In the genomic region with DNA sequence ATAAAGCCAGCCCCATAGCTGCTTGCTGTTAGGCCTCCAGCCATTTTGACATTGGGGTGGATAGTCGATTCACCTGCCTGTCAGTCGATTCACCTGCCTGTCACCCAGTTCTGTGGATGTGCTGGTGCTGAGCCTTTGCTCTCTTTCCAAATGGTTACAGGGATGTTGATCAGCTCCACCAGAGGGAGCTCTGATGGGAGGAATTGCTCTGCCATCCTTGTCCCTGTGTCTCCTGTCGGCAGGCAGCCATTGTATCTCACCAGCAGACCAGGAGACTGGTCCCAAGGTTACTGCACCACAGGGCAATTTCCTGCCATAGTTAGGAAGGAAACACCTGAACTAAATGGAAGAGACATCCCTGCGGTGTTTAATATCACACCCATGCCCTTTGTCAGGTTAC, we compare ENCODE assay signal across 9 cellular contexts. TPM values are rescaled to one million over a fixed set of nuclear protein-coding genes. Genes with fewer than 3 reads are reported as not detected.
DNase-seq lines count a peak whose midpoint lies in the region; ATAC-seq and TF ChIP-seq lines count a peak whose summit lies in the region.
"Had no signal": no experiment of that assay in that cellular context is flagged by ENCODE, and none has a peak within 500 bp of the region (broad histone marks: within the 10 kb centered on the region; RNA-seq: fewer than 3 reads in every experiment).

No MANE protein-coding gene starts in this region.

- DNase-seq in AG10803 (ENCODE audit: low read depth) (peak; percentile 35), NCI-H748 (lab: John Stamatoyannopoulos, UW; ENCODE audit: unreplicated experiment) (peak; percentile 55), dermis blood vessel endothelial cell (peak; percentile 76), naive B cell (no peak), dedifferentiated amniotic fluid mesenchymal stem cell (ENCODE audit: extremely low spot score) (no peak), mesothelial cell of epicardium (ENCODE audit: low spot score in 2 of 2, unreplicated experiment in 2 of 2) (no peak)

- H3K4me3 Mint-ChIP-seq in naive B cell: peak overlapping the region; percentile 88 to 99 (median 97)
- H3K4me3 Mint-ChIP-seq in mesothelial cell of epicardium: no peak overlapping the region

- ATAC-seq in naive B cell (ENCODE audit: low read depth in 2 of 2) (no peak), HG03139 (IDR thresholded peaks at IDR 0.05; ENCODE audit: unreplicated experiment) (no peak)

- peaks cover 62 to 84% (median 79%) of the 10 kb centered on the region in 3 donors for H3K4me1 Mint-ChIP-seq in naive B cell
- no peaks in the 10 kb centered on the region for H3K4me1 Mint-ChIP-seq in mesothelial cell of epicardium

- H3K9me3 Mint-ChIP-seq in naive B cell (peaks cover 0 to 2% (median 0%) of the 10 kb centered on the region in 7 donors), mesothelial cell of epicardium (no peaks in the 10 kb centered on the region)

- TF ChIP-seq CTCF in AG10803 (conservative IDR thresholded peaks at IDR 0.05; ENCODE audit: low read length) (peak; percentile 65), GM12873 (IDR thresholded peaks at IDR 0.05; ENCODE audit: insufficient read depth, low read depth, low read length, missing control alignments) (peak; percentile 78), mesothelial cell of epicardium (IDR thresholded peaks at IDR 0.05; ENCODE audit: unreplicated experiment) (no peak)

- H3K36me3 Mint-ChIP-seq in naive B cell (peaks cover 26 to 39% of the 10 kb centered on the region in 2 donors), mesothelial cell of epicardium (peaks cover 9% of the 10 kb centered on the region)

- no peak overlapping the region for H3K4me3 ChIP-seq in AG10803 (ENCODE audit: low read length)

- H3K27ac Mint-ChIP-seq in naive B cell: peak overlapping the region; percentile 58 to 98 (median 96)
- no peak overlapping the region for H3K27ac Mint-ChIP-seq in mesothelial cell of epicardium

- H3K27me3 Mint-ChIP-seq in naive B cell (no peaks in the 10 kb centered on the region), mesothelial cell of epicardium (ENCODE audit: low read depth) (no peaks in the 10 kb centered on the region)

RNA-seq across cellular contexts. Expression of gene MPEG1, which starts 6.1 kb away (rescaled TPM):
- total RNA-seq in dermis blood vessel endothelial cell (not detected in 2 replicates), mesothelial cell of epicardium (not detected in 3 replicates)
- polyA plus RNA-seq in naive B cell (ENCODE audit: low read depth in 6 of 6): 10 to 100 TPM; 40.6 to 96.5 (median 79.1) TPM
- total RNA-seq: glomerular endothelial cell had no signal

RNA-seq across cellular contexts. Expression of gene DTX4, which starts 34.7 kb away (rescaled TPM):
- 28.1 and 32.9 TPM in 2 replicates for total RNA-seq in dermis blood vessel endothelial cell
- 10 to 100 TPM in 5 of 6 donors, 1 to 10 TPM in 1; 7.1 to 21.0 (median 12.9) TPM for polyA plus RNA-seq in naive B cell (ENCODE audit: low read depth in 6 of 6)
- total RNA-seq in mesothelial cell of epicardium: 37.7 to 42.3 TPM (median 39.4 TPM) in 3 replicates

Comparison
In these comparisons a context has a peak if more than half of its experiments do, and no peak if none do; other contexts are left out.
1. DNase-seq: peak in AG10803 (single experiment), NCI-H748 (single experiment) and dermis blood vessel endothelial cell (single experiment); none in naive B cell (single experiment), dedifferentiated amniotic fluid mesenchymal stem cell (single experiment) and mesothelial cell of epicardium (0 of 2).